1 cellular context compared by ENCODE assay signal in genomic region chr11:119730789-119731386, GRCh38.
TF ChIP-seq lines count a peak whose summit lies in the region.

No MANE protein-coding gene starts in this region.

TF ChIP-seq in IMR-90, 13 proteins besides CTCF, POLR2A, EP300 and RAD21 (continued from another document):
- no peak for TF ChIP-seq USF2 (IDR thresholded peaks at IDR 0.05; ENCODE audit: low read depth, low read length)
- TF ChIP-seq FOS (IDR thresholded peaks at IDR 0.05; ENCODE audit: low read depth, low read length), result no peak
- no peak for TF ChIP-seq CHD1 (IDR thresholded peaks at IDR 0.05; ENCODE audit: low read depth, low read length)
